In genomic region chr13:100673376-100673830, GRCh38 we compare ENCODE assay signal across 8 cellular contexts. TPM values are rescaled to one million over a fixed set of nuclear protein-coding genes. Genes with fewer than 3 reads are reported as not detected.
DNase-seq lines count a peak whose midpoint lies in the region; ATAC-seq and TF ChIP-seq lines count a peak whose summit lies in the region.

No MANE protein-coding gene starts in this region.

- no peak for ATAC-seq in left cardiac atrium
- ATAC-seq in HG02884 (IDR thresholded peaks at IDR 0.05; ENCODE audit: unreplicated experiment), result no peak
- no peak for ATAC-seq in GM18909 (IDR thresholded peaks at IDR 0.05; ENCODE audit: poor library complexity, unreplicated experiment)

- peak; percentile 11 for DNase-seq in activated CD4-positive, alpha-beta T cell treated with anti-CD3 and anti-CD28 coated beads for 48 hours
- DNase-seq in activated CD4-positive, alpha-beta T cell treated with anti-CD3 and anti-CD28 coated beads for 1 hour, result no peak
- DNase-seq in WERI-Rb-1, result peak; percentile 46
- DNase-seq in left cardiac atrium, result peak; percentile 32
- no peak for DNase-seq in skeletal muscle cell (ENCODE audit: low read depth)
- DNase-seq in SIG-M5 (lab: John Stamatoyannopoulos, UW), result no peak

- peaks cover 5% of the 10 kb centered on the region for H3K9me3 ChIP-seq in WERI-Rb-1 (ENCODE audit: severe bottlenecking)

- no peaks in the 10 kb centered on the region for H3K27me3 ChIP-seq in WERI-Rb-1 (ENCODE audit: insufficient read depth, low read depth, severe bottlenecking)

- peaks cover 21% of the 10 kb centered on the region for H3K36me3 ChIP-seq in WERI-Rb-1

- intact Hi-C loops in left cardiac atrium (cut with DNase I), result no loop called here

- H3K4me3 ChIP-seq in WERI-Rb-1 (ENCODE audit: low read depth, low read length) (peak overlapping the region; percentile 66), skeletal muscle cell (ENCODE audit: low read depth, low read length) (peak overlapping the region; percentile 71)

- H3K27ac ChIP-seq in WERI-Rb-1, result peak overlapping the region; percentile 50

- TF ChIP-seq CTCF in WERI-Rb-1 (IDR thresholded peaks at IDR 0.05; ENCODE audit: low read depth, low read length), result 0 out of 2 replicates have a peak, but pooled peaks have one; percentile 2

RNA-seq across cellular contexts. Expression of gene TMTC4, which starts 1.2 kb away (rescaled TPM):
- 1 to 10 TPM; 7.8 to 9.7 TPM for total RNA-seq in left cardiac atrium

Comparison
In these comparisons a context has a peak if more than half of its experiments do, and no peak if none do; other contexts are left out.
1. DNase-seq: peak in activated CD4-positive, alpha-beta T cell treated with anti-CD3 and anti-CD28 coated beads for 48 hours (single experiment), WERI-Rb-1 (single experiment) and left cardiac atrium (single experiment); none in activated CD4-positive, alpha-beta T cell treated with anti-CD3 and anti-CD28 coated beads for 1 hour (single experiment), skeletal muscle cell (single experiment) and SIG-M5 (single experiment).